Comparison of ENCODE assay signal across 1 cellular context in the genomic region with DNA sequence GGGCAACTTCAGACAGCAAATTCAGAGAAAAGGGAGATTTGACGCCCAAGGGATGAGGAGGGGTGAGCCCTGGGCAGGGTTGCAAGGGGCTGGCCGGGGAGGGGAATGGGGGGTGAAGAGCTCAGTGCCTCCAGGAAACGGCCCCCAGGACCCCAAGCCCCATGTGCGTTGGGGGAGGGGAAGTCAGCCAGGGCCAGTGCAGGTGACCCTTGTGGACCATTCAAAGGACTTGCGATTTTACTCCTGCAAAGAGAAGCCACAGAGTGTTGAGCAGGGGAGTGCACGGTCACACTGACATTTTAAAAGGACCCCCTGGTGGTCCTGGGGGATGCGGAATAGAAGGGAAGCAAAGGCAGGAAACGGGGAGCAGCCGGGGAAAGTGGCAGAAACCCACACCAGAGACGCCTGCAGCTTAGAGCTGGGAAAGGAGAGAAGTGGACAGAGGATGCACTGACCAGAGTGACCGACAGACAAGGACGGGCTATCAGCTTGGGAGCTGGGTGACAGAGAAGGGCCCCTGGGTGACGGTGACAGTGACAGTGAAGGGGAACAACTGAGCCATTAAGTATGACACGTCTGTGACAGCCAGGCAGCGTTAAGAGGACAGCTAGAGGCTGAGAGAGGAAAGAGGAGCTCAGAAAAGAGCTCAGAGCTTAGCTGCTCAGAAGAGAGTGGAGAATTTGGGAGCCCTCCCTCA.
TF ChIP-seq lines count a peak whose summit lies in the region.

No MANE protein-coding gene starts in this region.

TF ChIP-seq in HEK293, 187 proteins besides CTCF, POLR2A, EP300 and RAD21 (continued from another document):
- no peak for TF ChIP-seq REST (tag by site-specific recombination; IDR thresholded peaks at IDR 0.05)
- TF ChIP-seq ZNF514 (tag by site-specific recombination; IDR thresholded peaks at IDR 0.05): no peak
- TF ChIP-seq ZNF530 (tag by site-specific recombination; IDR thresholded peaks at IDR 0.05; ENCODE audit: low read depth): no peak
- TF ChIP-seq BCL11B (tag by site-specific recombination; IDR thresholded peaks at IDR 0.05; ENCODE audit: low read depth): no peak
